Comparison of ENCODE assay signal across 16 cellular contexts in the genomic region with DNA sequence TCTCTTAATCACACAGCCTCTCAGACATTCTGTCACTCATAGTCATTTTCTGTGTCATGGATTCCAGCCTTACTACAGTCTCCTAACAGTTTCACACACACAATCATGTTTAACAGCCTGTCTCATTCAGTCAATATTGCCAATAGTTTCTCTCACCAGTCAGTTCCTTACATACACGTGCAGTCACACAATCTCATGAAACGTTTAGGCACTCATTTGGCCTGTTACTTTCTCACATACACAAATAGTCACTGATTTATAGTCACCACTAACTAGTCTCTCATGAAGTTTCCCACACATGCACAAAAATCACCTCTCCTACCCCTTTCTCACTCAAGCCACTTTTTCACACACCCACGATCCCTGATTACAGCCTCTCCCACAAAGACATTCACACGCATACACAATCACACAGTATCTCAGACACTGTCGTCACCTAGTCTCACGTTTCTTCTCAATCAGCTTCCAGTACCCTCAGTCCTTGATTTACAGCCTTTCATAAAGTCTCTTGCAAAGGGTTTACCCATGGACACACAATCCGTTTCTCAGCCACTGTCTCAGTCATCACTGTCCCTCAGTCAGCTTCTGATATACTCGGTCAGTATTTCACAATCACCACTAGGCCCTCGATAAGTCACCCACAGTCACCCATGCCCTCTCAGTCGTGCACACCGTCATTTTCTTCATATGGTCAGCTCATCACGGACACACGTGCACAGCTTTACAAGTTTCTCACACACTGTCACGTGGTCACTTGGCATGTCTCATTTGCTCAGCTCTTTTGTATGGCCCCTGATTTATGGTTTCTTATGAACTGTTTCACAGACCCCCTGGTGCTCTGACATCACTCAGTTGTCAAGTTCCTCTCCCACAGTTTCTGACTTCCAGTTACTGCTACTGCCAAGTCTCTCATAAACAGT.
"Had no signal": no experiment of that assay in that cellular context is flagged by ENCODE, and none has a peak within 500 bp of the region (broad histone marks: within the 10 kb centered on the region; RNA-seq: fewer than 3 reads in every experiment).

No MANE protein-coding gene starts in this region.

- H3K4me3 ChIP-seq: ascending aorta, esophagus muscularis mucosa, heart left ventricle, right atrium auricular region, tibial nerve had no signal

- H3K4me3 Mint-ChIP-seq: activated CD4-positive, alpha-beta T cell treated with anti-CD3 and anti-CD28 coated beads for 36 hours; activated CD8-positive, alpha-beta T cell treated with anti-CD3 and anti-CD28 coated beads for 36 hours; stimulated activated memory B cell treated with anti-CD40 and anti-IgM and Interleukin-4, amounts not matched to agents 10 μg/mL and 1 μg/mL and 100 μg/mL, for 72 hours had no signal

- H3K9me3 Mint-ChIP-seq: activated CD8-positive, alpha-beta T cell treated with anti-CD3 and anti-CD28 coated beads for 36 hours; stimulated activated memory B cell treated with anti-CD40 and anti-IgM and Interleukin-4, amounts not matched to agents 10 μg/mL and 1 μg/mL and 100 μg/mL, for 72 hours had no signal

- H3K27me3 Mint-ChIP-seq: activated CD4-positive, alpha-beta T cell treated with anti-CD3 and anti-CD28 coated beads for 36 hours; activated CD8-positive, alpha-beta T cell treated with anti-CD3 and anti-CD28 coated beads for 36 hours; stimulated activated memory B cell treated with anti-CD40 and anti-IgM and Interleukin-4, amounts not matched to agents 10 μg/mL and 1 μg/mL and 100 μg/mL, for 72 hours had no signal

- H3K36me3 ChIP-seq: WERI-Rb-1 had no signal

- ATAC-seq: heart left ventricle; stimulated activated memory B cell treated with anti-CD40 and anti-IgM and Interleukin-4, amounts not matched to agents 10 μg/mL and 1 μg/mL and 100 μg/mL, for 72 hours had no signal

- H3K27me3 ChIP-seq: ascending aorta, esophagus muscularis mucosa, heart left ventricle, right atrium auricular region, tibial nerve had no signal

- H3K9me3 ChIP-seq: ascending aorta, heart left ventricle, right atrium auricular region, tibial nerve had no signal

- FAIRE-seq: colon, kidney, small intestine had no signal

- H3K4me1 ChIP-seq: ascending aorta, esophagus muscularis mucosa, right atrium auricular region, tibial nerve had no signal

- DNase-seq: activated CD8-positive, alpha-beta memory T cell treated with anti-CD3 and anti-CD28 coated beads, Interleukin-2, amount 50 U/mL, for 4 hours; foreskin melanocyte; heart left ventricle; kidney; posterior cingulate gyrus; small intestine; T-helper 9 cell; WERI-Rb-1 had no signal

- H3K27ac Mint-ChIP-seq: activated CD4-positive, alpha-beta T cell treated with anti-CD3 and anti-CD28 coated beads for 36 hours; activated CD8-positive, alpha-beta T cell treated with anti-CD3 and anti-CD28 coated beads for 36 hours had no signal

- H3K27ac ChIP-seq: ascending aorta, esophagus muscularis mucosa, heart left ventricle, right atrium auricular region, tibial nerve, WERI-Rb-1 had no signal
